13 cellular contexts compared by ENCODE assay signal in genomic region chr2:203949228-203949627, GRCh38. TPM values are rescaled to one million over a fixed set of nuclear protein-coding genes. Genes with fewer than 3 reads are reported as not detected.
A peak's percentile ranks its signal among the peaks of the same experiment; 100 is the strongest.
DNase-seq lines count a peak whose midpoint lies in the region; ATAC-seq and TF ChIP-seq lines count a peak whose summit lies in the region.
"Had no signal": no experiment of that assay in that cellular context is flagged by ENCODE, and none has a peak within 500 bp of the region (broad histone marks: within the 10 kb centered on the region; RNA-seq: fewer than 3 reads in every experiment).

No MANE protein-coding gene starts in this region.

- POLR2A ChIA-PET in CD8-positive, alpha-beta T cell (lab: Charles Lee) = interaction anchor here (1.2 to 3.0 kb wide), 2 partner anchors 12 to 52 kb away, joined by 3 to 26 read pairs; partner anchors contain the start of gene ICOS

- H3K9me3 Mint-ChIP-seq in CD8-positive, alpha-beta T cell = no peaks in the 10 kb centered on the region
- H3K9me3 Mint-ChIP-seq in effector memory CD8-positive, alpha-beta T cell = no peaks in the 10 kb centered on the region

- no peaks in the 10 kb centered on the region for H3K27me3 ChIP-seq in CD8-positive, alpha-beta T cell (ENCODE audit: insufficient read depth, low read length)

- H3K9me3 ChIP-seq in CD8-positive, alpha-beta T cell (ENCODE audit: low read length) = no peaks in the 10 kb centered on the region

- no peak for DNase-seq in CD8-positive, alpha-beta T cell
- DNase-seq in LHCN-M2 (ENCODE audit: low read depth) (peak; percentile 6), GM03348 (ENCODE audit: low spot score) (no peak), SW480 (ENCODE audit: low spot score) (no peak), DMS 273 treated with DMSO at 0.1 percent for 48 hours (lab: John Stamatoyannopoulos, UW) (no peak), GOT3 (lab: John Stamatoyannopoulos, UW) (no peak)
- DNase-seq in effector memory CD8-positive, alpha-beta T cell = peak; percentile 14 to 34 (median 26)
- DNase-seq: NCI-H1092, RPMI8226 had no signal

- no peak for TF ChIP-seq CTCF in CD8-positive, alpha-beta T cell (IDR thresholded peaks at IDR 0.05)

- no peaks in the 10 kb centered on the region for H3K27me3 Mint-ChIP-seq in CD8-positive, alpha-beta T cell (ENCODE audit: low read depth)
- no peaks in the 10 kb centered on the region for H3K27me3 Mint-ChIP-seq in effector memory CD8-positive, alpha-beta T cell
- H3K27me3 Mint-ChIP-seq: progenitor cell of endocrine pancreas had no signal

- H3K4me1 Mint-ChIP-seq in CD8-positive, alpha-beta T cell (ENCODE audit: low read depth) = peaks cover 89% of the 10 kb centered on the region
- peaks cover 38 to 65% of the 10 kb centered on the region in 2 donors for H3K4me1 Mint-ChIP-seq in effector memory CD8-positive, alpha-beta T cell (ENCODE audit: low read depth in 2 of 2)

- H3K27ac Mint-ChIP-seq in CD8-positive, alpha-beta T cell = peak overlapping the region; percentile 90
- H3K27ac Mint-ChIP-seq in effector memory CD8-positive, alpha-beta T cell = peak overlapping the region; percentile 66 to 91
- H3K27ac Mint-ChIP-seq: progenitor cell of endocrine pancreas had no signal

- intact Hi-C loops in CD8-positive, alpha-beta T cell (cut with DNase I, micrococcal nuclease) = no loop called here

- H3K27ac ChIP-seq in CD8-positive, alpha-beta T cell (ENCODE audit: low read depth, low read length) = peak overlapping the region; percentile 8
- H3K27ac ChIP-seq: C4-2B had no signal

- CTCF ChIA-PET in CD8-positive, alpha-beta T cell (lab: Charles Lee) = interaction anchor here (1.1 to 1.6 kb wide), 2 partner anchors 9 to 10 kb away, joined by 3 to 5 read pairs; no protein-coding TSS in a partner anchor

- H3K4me1 ChIP-seq in CD8-positive, alpha-beta T cell (ENCODE audit: insufficient read depth, low read length) = peaks cover 68% of the 10 kb centered on the region

- peak; percentile 53 for ATAC-seq in CD8-positive, alpha-beta T cell
- peak; percentile 26 for ATAC-seq in GM19351 (IDR thresholded peaks at IDR 0.05; ENCODE audit: unreplicated experiment)
- ATAC-seq in effector memory CD8-positive, alpha-beta T cell (replicated peaks) = peak; percentile 60

- H3K4me3 Mint-ChIP-seq in CD8-positive, alpha-beta T cell = peak overlapping the region; percentile 63
- H3K4me3 Mint-ChIP-seq in effector memory CD8-positive, alpha-beta T cell = peak overlapping the region; percentile 38 to 56

- H3K36me3 ChIP-seq in CD8-positive, alpha-beta T cell (ENCODE audit: insufficient read depth, low read length) = no peaks in the 10 kb centered on the region

- peaks cover 28% of the 10 kb centered on the region for H3K36me3 Mint-ChIP-seq in CD8-positive, alpha-beta T cell
- H3K36me3 Mint-ChIP-seq in effector memory CD8-positive, alpha-beta T cell (ENCODE audit: insufficient read depth) = no peaks in the 10 kb centered on the region

- H3K4me3 ChIP-seq in CD8-positive, alpha-beta T cell (ENCODE audit: low read depth, low read length) = no peak overlapping the region

RNA-seq across cellular contexts. Expression of gene ICOS, which starts 12.7 kb away (rescaled TPM):
- 10 to 100 TPM; 50.4 to 52.5 TPM for total RNA-seq in CD8-positive, alpha-beta T cell
- total RNA-seq in LHCN-M2 (2014; rRNA removed) = not detected in 2 replicates
- polyA plus RNA-seq in LHCN-M2 (2012) = not detected
- total RNA-seq: dermis microvascular lymphatic vessel endothelial cell, progenitor cell of endocrine pancreas had no signal

Comparison
In these comparisons a context has a peak if more than half of its experiments do, and no peak if none do; other contexts are left out.
1. DNase-seq: peak in LHCN-M2 (single experiment) and effector memory CD8-positive, alpha-beta T cell (3 of 3); none in CD8-positive, alpha-beta T cell (0 of 7), GM03348 (single experiment), SW480 (single experiment), DMS 273 treated with DMSO at 0.1 percent for 48 hours (single experiment) and GOT3 (single experiment).
2. RNA of gene ICOS, which starts 12.7 kb away (total RNA-seq): 50.4 to 52.5 TPM in CD8-positive, alpha-beta T cell; not detected in LHCN-M2; every median in the first group is over 10 times any median in the second.
3. Peak in every context shown above with its lines, with median percentiles within 50 percentile points of each other: ATAC-seq.